ENCODE assay signal across 8 cellular contexts in the genomic region with DNA sequence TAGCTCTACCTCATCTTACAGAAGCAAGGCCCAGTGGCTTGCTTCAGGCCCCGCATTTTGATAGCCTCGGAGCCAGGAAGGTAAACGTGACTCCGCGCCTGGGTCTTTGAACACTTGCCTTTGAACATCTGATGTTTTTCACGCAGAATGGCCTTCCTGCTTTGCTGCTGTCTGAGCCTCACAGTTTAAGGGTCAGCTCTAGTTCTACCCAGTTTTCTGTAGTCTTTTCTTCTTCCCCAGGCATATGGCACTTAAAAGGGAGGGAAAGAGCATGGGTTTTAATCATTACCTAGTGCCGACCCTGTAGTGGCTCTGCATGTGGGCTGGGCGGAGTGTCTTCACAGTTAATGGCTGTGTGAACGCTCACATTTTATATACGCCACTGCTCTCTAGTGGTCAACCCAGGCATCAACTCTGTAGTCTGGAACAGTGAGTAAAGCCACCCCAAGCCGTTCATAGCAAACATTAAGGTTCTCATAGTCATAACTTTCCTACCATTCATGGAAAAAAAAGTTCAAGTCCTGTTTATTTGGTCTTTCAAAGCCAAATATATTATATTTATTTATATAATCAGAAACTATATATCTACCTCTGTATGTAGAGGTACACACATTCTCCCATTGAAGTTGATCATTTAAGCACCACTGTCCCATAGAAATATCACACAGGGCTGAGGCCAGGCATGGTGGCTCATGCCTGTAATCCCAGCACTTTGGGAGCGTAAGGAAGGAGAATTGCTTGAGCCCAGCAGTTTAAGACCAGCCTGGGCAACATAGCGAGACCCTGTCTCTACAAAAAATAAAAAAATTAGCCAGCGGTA.
DNase-seq lines count a peak whose midpoint lies in the region; ATAC-seq and TF ChIP-seq lines count a peak whose summit lies in the region.

No MANE protein-coding gene starts in this region.

- H3K9me3 Mint-ChIP-seq in endothelial cell (ENCODE audit: unreplicated experiment), result peaks cover 6% of the 10 kb centered on the region
- peaks cover 15 to 20% of the 10 kb centered on the region in 2 donors for H3K9me3 Mint-ChIP-seq in stimulated activated naive B cell treated with anti-CD40 and anti-IgM and Interleukin-4, amounts not matched to agents 10 μg/mL and 1 μg/mL and 100 μg/mL, for 72 hours

- peak; percentile 97 for ATAC-seq in GM21447 (IDR thresholded peaks at IDR 0.05; ENCODE audit: unreplicated experiment)
- peak; percentile 100 for ATAC-seq in stimulated activated naive B cell treated with anti-CD40 and anti-IgM and Interleukin-4, amounts not matched to agents 10 μg/mL and 1 μg/mL and 100 μg/mL, for 72 hours (replicated peaks)

- H3K36me3 Mint-ChIP-seq in endothelial cell (ENCODE audit: low read depth, unreplicated experiment), result no peaks in the 10 kb centered on the region
- peaks cover 14 to 26% of the 10 kb centered on the region in 2 donors for H3K36me3 Mint-ChIP-seq in stimulated activated naive B cell treated with anti-CD40 and anti-IgM and Interleukin-4, amounts not matched to agents 10 μg/mL and 1 μg/mL and 100 μg/mL, for 72 hours

- H3K27ac Mint-ChIP-seq in endothelial cell (ENCODE audit: unreplicated experiment), result no peak overlapping the region
- no peak overlapping the region for H3K27ac Mint-ChIP-seq in stimulated activated naive B cell treated with anti-CD40 and anti-IgM and Interleukin-4, amounts not matched to agents 10 μg/mL and 1 μg/mL and 100 μg/mL, for 72 hours

- DNase-seq in DMS153 treated with DMSO at 0.1 percent for 48 hours (lab: John Stamatoyannopoulos, UW; ENCODE audit: unreplicated experiment) (peak; percentile 85), HT-29 (ENCODE audit: low spot score) (peak; percentile 87), NOMO-1 (lab: John Stamatoyannopoulos, UW; ENCODE audit: unreplicated experiment in 2 of 2) (peak; percentile 64 to 84), endothelial cell (ENCODE audit: low spot score) (peak; percentile 80), myocyte (ENCODE audit: low read depth) (peak; percentile 86)
- peak; percentile 82 for DNase-seq in activated CD8-positive, alpha-beta memory T cell treated with anti-CD3 and anti-CD28 coated beads for 24 hours
- DNase-seq in stimulated activated naive B cell treated with anti-CD40 and anti-IgM and Interleukin-4, amounts not matched to agents 10 μg/mL and 1 μg/mL and 100 μg/mL, for 72 hours, result peak; percentile 57

- H3K27me3 Mint-ChIP-seq in endothelial cell (ENCODE audit: unreplicated experiment), result no peaks in the 10 kb centered on the region
- H3K27me3 Mint-ChIP-seq in stimulated activated naive B cell treated with anti-CD40 and anti-IgM and Interleukin-4, amounts not matched to agents 10 μg/mL and 1 μg/mL and 100 μg/mL, for 72 hours, result no peaks in the 10 kb centered on the region

- peaks cover 2% of the 10 kb centered on the region for H3K4me1 Mint-ChIP-seq in endothelial cell (ENCODE audit: unreplicated experiment)
- H3K4me1 Mint-ChIP-seq in stimulated activated naive B cell treated with anti-CD40 and anti-IgM and Interleukin-4, amounts not matched to agents 10 μg/mL and 1 μg/mL and 100 μg/mL, for 72 hours, result peaks cover 3 to 5% of the 10 kb centered on the region in 2 donors

- H3K4me3 Mint-ChIP-seq in endothelial cell (ENCODE audit: unreplicated experiment), result no peak overlapping the region
- H3K4me3 Mint-ChIP-seq in stimulated activated naive B cell treated with anti-CD40 and anti-IgM and Interleukin-4, amounts not matched to agents 10 μg/mL and 1 μg/mL and 100 μg/mL, for 72 hours, result no peak overlapping the region

- peak; percentile 63 for TF ChIP-seq CTCF in endothelial cell (IDR thresholded peaks at IDR 0.05; ENCODE audit: unreplicated experiment)

Comparison
In these comparisons a context has a peak if more than half of its experiments do, and no peak if none do; other contexts are left out.
1. Peak in every context shown above with its lines: DNase-seq and ATAC-seq.